In the genomic region with DNA sequence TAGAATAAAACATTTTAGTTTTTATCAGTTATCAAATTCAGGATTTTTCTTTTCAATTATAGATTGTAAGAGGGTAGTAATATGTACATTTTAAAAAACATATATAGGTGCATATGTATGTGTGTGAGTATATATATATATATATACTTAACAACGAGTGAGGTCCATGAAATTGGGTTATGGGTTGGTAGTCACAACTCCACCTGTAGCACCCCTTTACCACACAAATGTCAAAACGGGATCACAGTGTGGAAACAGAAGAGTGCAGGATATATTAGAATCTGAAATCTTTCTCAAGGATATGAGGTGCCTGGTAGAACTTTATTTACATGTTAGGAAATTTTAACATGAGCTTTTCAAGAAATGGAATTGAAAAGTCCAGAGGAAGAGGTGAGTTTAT, we compare ENCODE assay signal across 8 cellular contexts. TPM values are rescaled to one million over a fixed set of nuclear protein-coding genes. Genes with fewer than 3 reads are reported as not detected.
DNase-seq lines count a peak whose midpoint lies in the region; ATAC-seq, FAIRE-seq and TF ChIP-seq lines count a peak whose summit lies in the region.

No MANE protein-coding gene starts in this region.

- no peak overlapping the region for H3K4ac ChIP-seq in trophoblast cell (ENCODE audit: low read depth, low read length)

- no peaks in the 10 kb centered on the region for H3K9me2 ChIP-seq in hepatocyte (replicated peaks; ENCODE audit: insufficient read depth)

- H3K14ac ChIP-seq in trophoblast cell (ENCODE audit: low read length): no peak overlapping the region

- no peak overlapping the region for H3K23ac ChIP-seq in trophoblast cell (ENCODE audit: low read length)

- ATAC-seq in Right ventricle myocardium superior (ENCODE audit: poor library complexity): no peak
- ATAC-seq in RWPE2 (ENCODE audit: low read depth): 0 out of 3 replicates have a peak, but pooled peaks have one; percentile 11
- no peak for ATAC-seq in GM18511 (IDR thresholded peaks at IDR 0.05; ENCODE audit: unreplicated experiment)

- intact Hi-C loops in Right ventricle myocardium superior (cut with DNase I) (loop anchor here (10.0 kb wide), 1 partner anchor 80 kb away; no protein-coding TSS in a partner anchor), tibial artery (cut with DNase I; ENCODE audit: low total_unique reads) (loop anchor here (5.0 kb wide), 1 partner anchor 167 kb away; a partner anchor contains a TSS)

- no peak overlapping the region for H2BK12ac ChIP-seq in trophoblast cell (ENCODE audit: low read length)

- H3K36me3 ChIP-seq in cardiac muscle cell (no peaks in the 10 kb centered on the region), RWPE2 (ENCODE audit: low read depth) (no peaks in the 10 kb centered on the region), hepatocyte (replicated peaks; ENCODE audit: insufficient read depth, low read depth) (no peaks in the 10 kb centered on the region), tibial artery (no peaks in the 10 kb centered on the region), trophoblast cell (ENCODE audit: control insufficient read depth in 1 of 2, insufficient read depth in 2 of 2, low read length in 2 of 2) (no peaks in the 10 kb centered on the region)

- H4K8ac ChIP-seq in trophoblast cell (ENCODE audit: low read depth, low read length): no peak overlapping the region

- H3K79me2 ChIP-seq in hepatocyte (peaks cover 35% of the 10 kb centered on the region), trophoblast cell (ENCODE audit: control insufficient read depth, insufficient read depth, low read length, poor library complexity) (peaks cover 12% of the 10 kb centered on the region)

- H2AK5ac ChIP-seq in trophoblast cell (ENCODE audit: low read length): no peak overlapping the region

- H3K4me2 ChIP-seq in hepatocyte (peak overlapping the region; percentile 85), trophoblast cell (ENCODE audit: low read length) (no peak overlapping the region)

- H3K18ac ChIP-seq in trophoblast cell (ENCODE audit: low read length): no peak overlapping the region

- 17% methylated on average over 2 of the region's 2 CpGs for WGBS in hepatocyte (ENCODE audit: low lambda C conversion rate, missing lambda C conversion rate)
- no CpG with 5 or more reads among the region's 2 CpGs for WGBS in trophoblast cell (ENCODE audit: extremely low coverage, insufficient coverage, insufficient read length)

- peaks cover 12% of the 10 kb centered on the region for H3K4me1 ChIP-seq in cardiac muscle cell (ENCODE audit: low read depth)
- H3K4me1 ChIP-seq in RWPE2 (ENCODE audit: insufficient read depth, poor library complexity, severe bottlenecking): peaks cover 21% of the 10 kb centered on the region
- H3K4me1 ChIP-seq in hepatocyte (ENCODE audit: insufficient read depth): peaks cover 21% of the 10 kb centered on the region
- H3K4me1 ChIP-seq in tibial artery: peaks cover 0 to 35% (median 14%) of the 10 kb centered on the region in 4 donors
- peaks cover 0 to 3% of the 10 kb centered on the region in 2 experiments for H3K4me1 ChIP-seq in trophoblast cell (ENCODE audit: control insufficient read depth in 1 of 2, insufficient read depth in 2 of 2, low read length in 2 of 2)

- H3K27me3 ChIP-seq in cardiac muscle cell (no peaks in the 10 kb centered on the region), RWPE2 (ENCODE audit: insufficient read depth, poor library complexity, severe bottlenecking) (no peaks in the 10 kb centered on the region), hepatocyte (no peaks in the 10 kb centered on the region), tibial artery (no peaks in the 10 kb centered on the region), trophoblast cell (ENCODE audit: insufficient read depth, low read length) (no peaks in the 10 kb centered on the region)

- no peak overlapping the region for H4K12ac ChIP-seq in trophoblast cell (ENCODE audit: low read depth, low read length)

- H2BK5ac ChIP-seq in trophoblast cell (ENCODE audit: low read depth, low read length, poor library complexity): no peak overlapping the region

- H4K20me1 ChIP-seq in hepatocyte (ENCODE audit: insufficient read depth, poor library complexity, severe bottlenecking): peaks cover 17% of the 10 kb centered on the region

- no peak overlapping the region for H3K9ac ChIP-seq in trophoblast cell (ENCODE audit: low read length)

- no peak overlapping the region for H2BK120ac ChIP-seq in trophoblast cell (ENCODE audit: insufficient read depth, low read length, poor library complexity)

- H3K4me3 ChIP-seq in cardiac muscle cell (peak overlapping the region; percentile 59), RWPE2 (ENCODE audit: severe bottlenecking) (peak overlapping the region; percentile 59), hepatocyte (no peak overlapping the region), tibial artery (peak overlapping the region; percentile 90 to 98), trophoblast cell (ENCODE audit: low read depth, low read length) (no peak overlapping the region)

- no peaks in the 10 kb centered on the region for H3K9me3 ChIP-seq in cardiac muscle cell (ENCODE audit: low read depth)
- no peaks in the 10 kb centered on the region for H3K9me3 ChIP-seq in RWPE2 (ENCODE audit: severe bottlenecking)
- no peaks in the 10 kb centered on the region for H3K9me3 ChIP-seq in hepatocyte (ENCODE audit: low read depth)
- no peaks in the 10 kb centered on the region for H3K9me3 ChIP-seq in tibial artery
- no peaks in the 10 kb centered on the region for H3K9me3 ChIP-seq in trophoblast cell (ENCODE audit: insufficient read depth, low read depth, low read length)

- H3K79me1 ChIP-seq in trophoblast cell (ENCODE audit: low read length): peaks cover 16% of the 10 kb centered on the region

- TF ChIP-seq CTCF in cardiac muscle cell (IDR thresholded peaks at IDR 0.05; ENCODE audit: low read depth, low read length) (no peak), RWPE2 (IDR thresholded peaks at IDR 0.05; ENCODE audit: poor library complexity, severe bottlenecking) (no peak), hepatocyte (IDR thresholded peaks at IDR 0.05; ENCODE audit: poor library complexity) (no peak), tibial artery (IDR thresholded peaks at IDR 0.05) (no peak), D721Med (IDR thresholded peaks at IDR 0.05; ENCODE audit: insufficient read depth, missing control alignments) (no peak)

- FAIRE-seq in D721Med (lab: Jason Lieb, UNC): no peak

- H2AFZ ChIP-seq in hepatocyte: peak overlapping the region; percentile 85
- no peak overlapping the region for H2AFZ ChIP-seq in trophoblast cell (ENCODE audit: insufficient read depth, low read length, poor library complexity)

- DNase-seq in cardiac muscle cell (ENCODE audit: low read depth in 1 of 2, low spot score in 1 of 2): peak; percentile 22 to 81
- DNase-seq in Right ventricle myocardium superior: no peak
- no peak for DNase-seq in RWPE2 (ENCODE audit: low spot score)
- peak; percentile 22 for DNase-seq in hepatocyte (ENCODE audit: low spot score)
- no peak for DNase-seq in tibial artery
- DNase-seq in D721Med (ENCODE audit: insufficient read length, low spot score): no peak
- no peak for DNase-seq in trophoblast cell

- H3K27ac ChIP-seq in cardiac muscle cell: peak overlapping the region; percentile 93
- peak overlapping the region; percentile 84 for H3K27ac ChIP-seq in RWPE2 (ENCODE audit: poor library complexity, severe bottlenecking)
- peak overlapping the region; percentile 96 for H3K27ac ChIP-seq in hepatocyte
- peak overlapping the region; percentile 99 for H3K27ac ChIP-seq in tibial artery
- no peak overlapping the region for H3K27ac ChIP-seq in trophoblast cell (ENCODE audit: low read depth, low read length)

- H4K91ac ChIP-seq in trophoblast cell (ENCODE audit: low read depth, low read length): no peak overlapping the region

RNA-seq across cellular contexts. Expression of a gene that starts 31.3 kb away (rescaled TPM):
- total RNA-seq in cardiac muscle cell (5.8 and 20.6 TPM in 2 replicates), Right ventricle myocardium superior (28.6 TPM), hepatocyte (86.0 and 93.6 TPM in 2 replicates)
- polyA plus RNA-seq in cardiac muscle cell (14.4 and 17.7 TPM in 2 replicates), hepatocyte (43.9 and 45.9 TPM in 2 replicates)
- polyA plus RNA-seq in trophoblast cell (2013): 20.3 and 22.2 TPM in 2 replicates

Comparison
In these comparisons a context has a peak if more than half of its experiments do, and no peak if none do; other contexts are left out.
1. DNase-seq: peak in cardiac muscle cell (2 of 2) and hepatocyte (single experiment); none in Right ventricle myocardium superior (single experiment), RWPE2 (single experiment), tibial artery (0 of 2), D721Med (single experiment) and trophoblast cell (0 of 2).
2. H3K4me3 ChIP-seq: peak in cardiac muscle cell (single experiment), RWPE2 (single experiment) and tibial artery (2 of 2); none in hepatocyte (single experiment) and trophoblast cell (single experiment).